1 cellular context compared by ENCODE assay signal in the genomic region with DNA sequence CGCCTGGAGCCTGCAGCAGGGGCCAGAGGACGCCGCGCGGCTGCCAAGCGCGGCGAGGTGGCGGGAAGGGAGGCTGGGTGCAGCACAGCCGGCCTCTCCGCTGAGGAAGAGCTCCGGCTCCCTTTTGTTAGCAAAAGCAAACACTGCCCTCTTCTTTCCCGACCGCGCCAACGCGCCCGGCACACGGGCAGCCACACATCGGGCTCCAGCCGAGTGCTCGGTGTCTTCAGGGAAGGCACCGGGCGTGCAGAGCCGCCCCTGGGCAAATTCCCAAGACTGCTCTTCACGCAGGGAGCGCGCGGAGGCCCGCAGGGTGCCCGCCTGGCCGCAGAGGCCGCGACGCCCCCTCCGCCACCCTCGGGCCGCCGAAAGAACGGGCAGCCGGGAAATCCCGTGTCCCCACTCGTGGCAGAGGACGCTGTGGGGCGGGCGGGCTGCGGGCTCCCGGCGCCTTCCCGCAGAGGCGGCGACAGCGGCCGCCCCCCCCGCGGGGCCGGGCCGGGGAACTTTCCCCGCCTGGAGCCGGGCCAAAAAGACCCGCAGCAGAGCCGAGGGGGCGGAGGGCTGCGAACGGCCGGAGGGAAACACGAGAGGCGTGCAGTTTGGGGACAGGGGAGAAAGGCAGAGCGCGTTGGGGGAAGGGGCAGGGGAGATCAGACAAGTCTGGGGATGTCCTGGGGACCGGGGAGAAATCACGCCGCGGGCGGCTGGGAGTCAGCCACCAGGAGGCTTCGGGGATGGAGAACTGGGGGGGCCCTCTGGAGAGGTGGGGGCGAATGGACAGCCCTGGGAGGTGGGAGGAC.
TF ChIP-seq lines count a peak whose summit lies in the region.

No MANE protein-coding gene starts in this region.

TF ChIP-seq in HepG2, 621 proteins besides CTCF, POLR2A, EP300 and RAD21 (continued from another document and continues in another):
- TF ChIP-seq, protein P1, sequence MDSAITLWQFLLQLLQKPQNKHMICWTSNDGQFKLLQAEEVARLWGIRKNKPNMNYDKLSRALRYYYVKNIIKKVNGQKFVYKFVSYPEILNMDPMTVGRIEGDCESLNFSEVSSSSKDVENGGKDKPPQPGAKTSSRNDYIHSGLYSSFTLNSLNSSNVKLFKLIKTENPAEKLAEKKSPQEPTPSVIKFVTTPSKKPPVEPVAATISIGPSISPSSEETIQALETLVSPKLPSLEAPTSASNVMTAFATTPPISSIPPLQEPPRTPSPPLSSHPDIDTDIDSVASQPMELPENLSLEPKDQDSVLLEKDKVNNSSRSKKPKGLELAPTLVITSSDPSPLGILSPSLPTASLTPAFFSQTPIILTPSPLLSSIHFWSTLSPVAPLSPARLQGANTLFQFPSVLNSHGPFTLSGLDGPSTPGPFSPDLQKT (CRISPR knock-in tag; IDR thresholded peaks at IDR 0.05; ENCODE audit: borderline replicate concordance), result no peak
- TF ChIP-seq ZNF790 (CRISPR knock-in tag; IDR thresholded peaks at IDR 0.05; ENCODE audit: borderline replicate concordance) (0 out of 2 replicates have a peak, but pooled peaks have one; percentile 76), ZNF850 (CRISPR knock-in tag; conservative IDR thresholded peaks at IDR 0.05) (0 out of 2 replicates have a peak, but pooled peaks have one; percentile 72), RAD51 (IDR thresholded peaks at IDR 0.05; ENCODE audit: borderline replicate concordance) (no peak), ZNF674 (CRISPR knock-in tag; IDR thresholded peaks at IDR 0.05; ENCODE audit: low read depth) (no peak), ZNF572 (CRISPR knock-in tag; IDR thresholded peaks at IDR 0.05) (no peak), REL (CRISPR knock-in tag; conservative IDR thresholded peaks at IDR 0.05) (no peak), SYNCRIP (IDR thresholded peaks at IDR 0.05; ENCODE audit: insufficient read depth, low read depth, low read length) (no peak), TAF15 (IDR thresholded peaks at IDR 0.05; ENCODE audit: low read depth, low read length, poor library complexity, severe bottlenecking) (no peak), SMAD9 (CRISPR knock-in tag; IDR thresholded peaks at IDR 0.05) (no peak), FOSL1 (CRISPR knock-in tag; IDR thresholded peaks at IDR 0.05; ENCODE audit: borderline replicate concordance) (no peak), NR2C2 (CRISPR knock-in tag; IDR thresholded peaks at IDR 0.05; ENCODE audit: borderline replicate concordance) (0 out of 2 replicates have a peak, but pooled peaks have one; percentile 24), ZNF160 (CRISPR knock-in tag; IDR thresholded peaks at IDR 0.05) (no peak), ZNF468 (CRISPR knock-in tag; IDR thresholded peaks at IDR 0.05) (no peak)
- TF ChIP-seq, protein P2, sequence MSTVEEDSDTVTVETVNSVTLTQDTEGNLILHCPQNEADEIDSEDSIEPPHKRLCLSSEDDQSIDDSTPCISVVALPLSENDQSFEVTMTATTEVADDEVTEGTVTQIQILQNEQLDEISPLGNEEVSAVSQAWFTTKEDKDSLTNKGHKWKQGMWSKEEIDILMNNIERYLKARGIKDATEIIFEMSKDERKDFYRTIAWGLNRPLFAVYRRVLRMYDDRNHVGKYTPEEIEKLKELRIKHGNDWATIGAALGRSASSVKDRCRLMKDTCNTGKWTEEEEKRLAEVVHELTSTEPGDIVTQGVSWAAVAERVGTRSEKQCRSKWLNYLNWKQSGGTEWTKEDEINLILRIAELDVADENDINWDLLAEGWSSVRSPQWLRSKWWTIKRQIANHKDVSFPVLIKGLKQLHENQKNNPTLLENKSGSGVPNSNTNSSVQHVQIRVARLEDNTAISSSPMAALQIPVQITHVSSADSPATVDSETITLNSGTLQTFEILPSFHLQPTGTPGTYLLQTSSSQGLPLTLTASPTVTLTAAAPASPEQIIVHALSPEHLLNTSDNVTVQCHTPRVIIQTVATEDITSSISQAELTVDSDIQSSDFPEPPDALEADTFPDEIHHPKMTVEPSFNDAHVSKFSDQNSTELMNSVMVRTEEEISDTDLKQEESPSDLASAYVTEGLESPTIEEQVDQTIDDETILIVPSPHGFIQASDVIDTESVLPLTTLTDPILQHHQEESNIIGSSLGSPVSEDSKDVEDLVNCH (CRISPR knock-in tag; IDR thresholded peaks at IDR 0.05), result no peak
- TF ChIP-seq, protein P3, sequence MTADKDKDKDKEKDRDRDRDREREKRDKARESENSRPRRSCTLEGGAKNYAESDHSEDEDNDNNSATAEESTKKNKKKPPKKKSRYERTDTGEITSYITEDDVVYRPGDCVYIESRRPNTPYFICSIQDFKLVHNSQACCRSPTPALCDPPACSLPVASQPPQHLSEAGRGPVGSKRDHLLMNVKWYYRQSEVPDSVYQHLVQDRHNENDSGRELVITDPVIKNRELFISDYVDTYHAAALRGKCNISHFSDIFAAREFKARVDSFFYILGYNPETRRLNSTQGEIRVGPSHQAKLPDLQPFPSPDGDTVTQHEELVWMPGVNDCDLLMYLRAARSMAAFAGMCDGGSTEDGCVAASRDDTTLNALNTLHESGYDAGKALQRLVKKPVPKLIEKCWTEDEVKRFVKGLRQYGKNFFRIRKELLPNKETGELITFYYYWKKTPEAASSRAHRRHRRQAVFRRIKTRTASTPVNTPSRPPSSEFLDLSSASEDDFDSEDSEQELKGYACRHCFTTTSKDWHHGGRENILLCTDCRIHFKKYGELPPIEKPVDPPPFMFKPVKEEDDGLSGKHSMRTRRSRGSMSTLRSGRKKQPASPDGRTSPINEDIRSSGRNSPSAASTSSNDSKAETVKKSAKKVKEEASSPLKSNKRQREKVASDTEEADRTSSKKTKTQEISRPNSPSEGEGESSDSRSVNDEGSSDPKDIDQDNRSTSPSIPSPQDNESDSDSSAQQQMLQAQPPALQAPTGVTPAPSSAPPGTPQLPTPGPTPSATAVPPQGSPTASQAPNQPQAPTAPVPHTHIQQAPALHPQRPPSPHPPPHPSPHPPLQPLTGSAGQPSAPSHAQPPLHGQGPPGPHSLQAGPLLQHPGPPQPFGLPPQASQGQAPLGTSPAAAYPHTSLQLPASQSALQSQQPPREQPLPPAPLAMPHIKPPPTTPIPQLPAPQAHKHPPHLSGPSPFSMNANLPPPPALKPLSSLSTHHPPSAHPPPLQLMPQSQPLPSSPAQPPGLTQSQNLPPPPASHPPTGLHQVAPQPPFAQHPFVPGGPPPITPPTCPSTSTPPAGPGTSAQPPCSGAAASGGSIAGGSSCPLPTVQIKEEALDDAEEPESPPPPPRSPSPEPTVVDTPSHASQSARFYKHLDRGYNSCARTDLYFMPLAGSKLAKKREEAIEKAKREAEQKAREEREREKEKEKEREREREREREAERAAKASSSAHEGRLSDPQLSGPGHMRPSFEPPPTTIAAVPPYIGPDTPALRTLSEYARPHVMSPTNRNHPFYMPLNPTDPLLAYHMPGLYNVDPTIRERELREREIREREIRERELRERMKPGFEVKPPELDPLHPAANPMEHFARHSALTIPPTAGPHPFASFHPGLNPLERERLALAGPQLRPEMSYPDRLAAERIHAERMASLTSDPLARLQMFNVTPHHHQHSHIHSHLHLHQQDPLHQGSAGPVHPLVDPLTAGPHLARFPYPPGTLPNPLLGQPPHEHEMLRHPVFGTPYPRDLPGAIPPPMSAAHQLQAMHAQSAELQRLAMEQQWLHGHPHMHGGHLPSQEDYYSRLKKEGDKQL (CRISPR knock-in tag; IDR thresholded peaks at IDR 0.05; ENCODE audit: low read depth), result no peak
- TF ChIP-seq, protein P4, sequence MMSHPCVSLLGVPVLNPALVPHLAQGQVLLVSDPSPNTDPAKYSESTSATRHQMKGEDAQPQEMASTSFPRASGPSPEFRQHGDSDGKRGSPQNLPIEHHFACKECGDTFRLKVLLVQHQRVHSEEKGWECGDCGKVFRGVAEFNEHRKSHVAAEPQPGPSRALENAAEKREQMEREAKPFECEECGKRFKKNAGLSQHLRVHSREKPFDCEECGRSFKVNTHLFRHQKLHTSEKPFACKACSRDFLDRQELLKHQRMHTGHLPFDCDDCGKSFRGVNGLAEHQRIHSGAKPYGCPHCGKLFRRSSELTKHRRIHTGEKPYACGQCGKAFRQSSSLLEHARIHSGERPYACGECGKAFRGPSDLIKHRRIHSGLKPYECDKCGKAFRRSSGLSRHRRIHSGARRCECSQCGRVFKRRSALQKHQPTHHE (CRISPR knock-in tag; IDR thresholded peaks at IDR 0.05; ENCODE audit: borderline replicate concordance), result no peak
- TF ChIP-seq, protein P5, sequence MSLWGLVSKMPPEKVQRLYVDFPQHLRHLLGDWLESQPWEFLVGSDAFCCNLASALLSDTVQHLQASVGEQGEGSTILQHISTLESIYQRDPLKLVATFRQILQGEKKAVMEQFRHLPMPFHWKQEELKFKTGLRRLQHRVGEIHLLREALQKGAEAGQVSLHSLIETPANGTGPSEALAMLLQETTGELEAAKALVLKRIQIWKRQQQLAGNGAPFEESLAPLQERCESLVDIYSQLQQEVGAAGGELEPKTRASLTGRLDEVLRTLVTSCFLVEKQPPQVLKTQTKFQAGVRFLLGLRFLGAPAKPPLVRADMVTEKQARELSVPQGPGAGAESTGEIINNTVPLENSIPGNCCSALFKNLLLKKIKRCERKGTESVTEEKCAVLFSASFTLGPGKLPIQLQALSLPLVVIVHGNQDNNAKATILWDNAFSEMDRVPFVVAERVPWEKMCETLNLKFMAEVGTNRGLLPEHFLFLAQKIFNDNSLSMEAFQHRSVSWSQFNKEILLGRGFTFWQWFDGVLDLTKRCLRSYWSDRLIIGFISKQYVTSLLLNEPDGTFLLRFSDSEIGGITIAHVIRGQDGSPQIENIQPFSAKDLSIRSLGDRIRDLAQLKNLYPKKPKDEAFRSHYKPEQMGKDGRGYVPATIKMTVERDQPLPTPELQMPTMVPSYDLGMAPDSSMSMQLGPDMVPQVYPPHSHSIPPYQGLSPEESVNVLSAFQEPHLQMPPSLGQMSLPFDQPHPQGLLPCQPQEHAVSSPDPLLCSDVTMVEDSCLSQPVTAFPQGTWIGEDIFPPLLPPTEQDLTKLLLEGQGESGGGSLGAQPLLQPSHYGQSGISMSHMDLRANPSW (CRISPR knock-in tag; IDR thresholded peaks at IDR 0.05; ENCODE audit: borderline replicate concordance), result no peak
- TF ChIP-seq, protein P6, sequence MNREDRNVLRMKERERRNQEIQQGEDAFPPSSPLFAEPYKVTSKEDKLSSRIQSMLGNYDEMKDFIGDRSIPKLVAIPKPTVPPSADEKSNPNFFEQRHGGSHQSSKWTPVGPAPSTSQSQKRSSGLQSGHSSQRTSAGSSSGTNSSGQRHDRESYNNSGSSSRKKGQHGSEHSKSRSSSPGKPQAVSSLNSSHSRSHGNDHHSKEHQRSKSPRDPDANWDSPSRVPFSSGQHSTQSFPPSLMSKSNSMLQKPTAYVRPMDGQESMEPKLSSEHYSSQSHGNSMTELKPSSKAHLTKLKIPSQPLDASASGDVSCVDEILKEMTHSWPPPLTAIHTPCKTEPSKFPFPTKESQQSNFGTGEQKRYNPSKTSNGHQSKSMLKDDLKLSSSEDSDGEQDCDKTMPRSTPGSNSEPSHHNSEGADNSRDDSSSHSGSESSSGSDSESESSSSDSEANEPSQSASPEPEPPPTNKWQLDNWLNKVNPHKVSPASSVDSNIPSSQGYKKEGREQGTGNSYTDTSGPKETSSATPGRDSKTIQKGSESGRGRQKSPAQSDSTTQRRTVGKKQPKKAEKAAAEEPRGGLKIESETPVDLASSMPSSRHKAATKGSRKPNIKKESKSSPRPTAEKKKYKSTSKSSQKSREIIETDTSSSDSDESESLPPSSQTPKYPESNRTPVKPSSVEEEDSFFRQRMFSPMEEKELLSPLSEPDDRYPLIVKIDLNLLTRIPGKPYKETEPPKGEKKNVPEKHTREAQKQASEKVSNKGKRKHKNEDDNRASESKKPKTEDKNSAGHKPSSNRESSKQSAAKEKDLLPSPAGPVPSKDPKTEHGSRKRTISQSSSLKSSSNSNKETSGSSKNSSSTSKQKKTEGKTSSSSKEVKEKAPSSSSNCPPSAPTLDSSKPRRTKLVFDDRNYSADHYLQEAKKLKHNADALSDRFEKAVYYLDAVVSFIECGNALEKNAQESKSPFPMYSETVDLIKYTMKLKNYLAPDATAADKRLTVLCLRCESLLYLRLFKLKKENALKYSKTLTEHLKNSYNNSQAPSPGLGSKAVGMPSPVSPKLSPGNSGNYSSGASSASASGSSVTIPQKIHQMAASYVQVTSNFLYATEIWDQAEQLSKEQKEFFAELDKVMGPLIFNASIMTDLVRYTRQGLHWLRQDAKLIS (CRISPR knock-in tag; IDR thresholded peaks at IDR 0.05), result no peak
- TF ChIP-seq, protein P7, sequence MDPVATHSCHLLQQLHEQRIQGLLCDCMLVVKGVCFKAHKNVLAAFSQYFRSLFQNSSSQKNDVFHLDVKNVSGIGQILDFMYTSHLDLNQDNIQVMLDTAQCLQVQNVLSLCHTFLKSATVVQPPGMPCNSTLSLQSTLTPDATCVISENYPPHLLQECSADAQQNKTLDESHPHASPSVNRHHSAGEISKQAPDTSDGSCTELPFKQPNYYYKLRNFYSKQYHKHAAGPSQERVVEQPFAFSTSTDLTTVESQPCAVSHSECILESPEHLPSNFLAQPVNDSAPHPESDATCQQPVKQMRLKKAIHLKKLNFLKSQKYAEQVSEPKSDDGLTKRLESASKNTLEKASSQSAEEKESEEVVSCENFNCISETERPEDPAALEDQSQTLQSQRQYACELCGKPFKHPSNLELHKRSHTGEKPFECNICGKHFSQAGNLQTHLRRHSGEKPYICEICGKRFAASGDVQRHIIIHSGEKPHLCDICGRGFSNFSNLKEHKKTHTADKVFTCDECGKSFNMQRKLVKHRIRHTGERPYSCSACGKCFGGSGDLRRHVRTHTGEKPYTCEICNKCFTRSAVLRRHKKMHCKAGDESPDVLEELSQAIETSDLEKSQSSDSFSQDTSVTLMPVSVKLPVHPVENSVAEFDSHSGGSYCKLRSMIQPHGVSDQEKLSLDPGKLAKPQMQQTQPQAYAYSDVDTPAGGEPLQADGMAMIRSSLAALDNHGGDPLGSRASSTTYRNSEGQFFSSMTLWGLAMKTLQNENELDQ (CRISPR knock-in tag; IDR thresholded peaks at IDR 0.05; ENCODE audit: borderline replicate concordance), result no peak
- TF ChIP-seq, protein P8, sequence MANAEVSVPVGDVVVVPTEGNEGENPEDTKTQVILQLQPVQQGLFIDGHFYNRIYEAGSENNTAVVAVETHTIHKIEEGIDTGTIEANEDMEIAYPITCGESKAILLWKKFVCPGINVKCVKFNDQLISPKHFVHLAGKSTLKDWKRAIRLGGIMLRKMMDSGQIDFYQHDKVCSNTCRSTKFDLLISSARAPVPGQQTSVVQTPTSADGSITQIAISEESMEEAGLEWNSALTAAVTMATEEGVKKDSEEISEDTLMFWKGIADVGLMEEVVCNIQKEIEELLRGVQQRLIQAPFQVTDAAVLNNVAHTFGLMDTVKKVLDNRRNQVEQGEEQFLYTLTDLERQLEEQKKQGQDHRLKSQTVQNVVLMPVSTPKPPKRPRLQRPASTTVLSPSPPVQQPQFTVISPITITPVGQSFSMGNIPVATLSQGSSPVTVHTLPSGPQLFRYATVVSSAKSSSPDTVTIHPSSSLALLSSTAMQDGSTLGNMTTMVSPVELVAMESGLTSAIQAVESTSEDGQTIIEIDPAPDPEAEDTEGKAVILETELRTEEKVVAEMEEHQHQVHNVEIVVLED (CRISPR knock-in tag; IDR thresholded peaks at IDR 0.05; ENCODE audit: borderline replicate concordance), result no peak
- TF ChIP-seq, protein P9, sequence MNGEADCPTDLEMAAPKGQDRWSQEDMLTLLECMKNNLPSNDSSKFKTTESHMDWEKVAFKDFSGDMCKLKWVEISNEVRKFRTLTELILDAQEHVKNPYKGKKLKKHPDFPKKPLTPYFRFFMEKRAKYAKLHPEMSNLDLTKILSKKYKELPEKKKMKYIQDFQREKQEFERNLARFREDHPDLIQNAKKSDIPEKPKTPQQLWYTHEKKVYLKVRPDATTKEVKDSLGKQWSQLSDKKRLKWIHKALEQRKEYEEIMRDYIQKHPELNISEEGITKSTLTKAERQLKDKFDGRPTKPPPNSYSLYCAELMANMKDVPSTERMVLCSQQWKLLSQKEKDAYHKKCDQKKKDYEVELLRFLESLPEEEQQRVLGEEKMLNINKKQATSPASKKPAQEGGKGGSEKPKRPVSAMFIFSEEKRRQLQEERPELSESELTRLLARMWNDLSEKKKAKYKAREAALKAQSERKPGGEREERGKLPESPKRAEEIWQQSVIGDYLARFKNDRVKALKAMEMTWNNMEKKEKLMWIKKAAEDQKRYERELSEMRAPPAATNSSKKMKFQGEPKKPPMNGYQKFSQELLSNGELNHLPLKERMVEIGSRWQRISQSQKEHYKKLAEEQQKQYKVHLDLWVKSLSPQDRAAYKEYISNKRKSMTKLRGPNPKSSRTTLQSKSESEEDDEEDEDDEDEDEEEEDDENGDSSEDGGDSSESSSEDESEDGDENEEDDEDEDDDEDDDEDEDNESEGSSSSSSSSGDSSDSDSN (CRISPR knock-in tag; IDR thresholded peaks at IDR 0.05), result peak; percentile 89
